20 cellular contexts compared by ENCODE assay signal in genomic region chr3:113222412-113223086, GRCh38. TPM values are rescaled to one million over a fixed set of nuclear protein-coding genes. Genes with fewer than 3 reads are reported as not detected.
DNase-seq lines count a peak whose midpoint lies in the region; ATAC-seq, FAIRE-seq and TF ChIP-seq lines count a peak whose summit lies in the region.
"Had no signal": no experiment of that assay in that cellular context is flagged by ENCODE, and none has a peak within 500 bp of the region (broad histone marks: within the 10 kb centered on the region; RNA-seq: fewer than 3 reads in every experiment).

No MANE protein-coding gene starts in this region.

- peaks cover 90% of the 10 kb centered on the region for H3K4me1 Mint-ChIP-seq in neural progenitor cell
- H3K4me1 Mint-ChIP-seq: T-helper 17 cell had no signal

- H3K27me3 ChIP-seq in K562 (ENCODE audit: control insufficient read depth in 2 of 2, insufficient read depth in 2 of 2, low read length in 2 of 2) (peaks cover 6 to 27% of the 10 kb centered on the region in 2 experiments; a peak in 3 of 5 replicates), neural progenitor cell (no peaks in the 10 kb centered on the region)
- H3K27me3 ChIP-seq: adrenal gland had no signal

- no peaks in the 10 kb centered on the region for H3K9me3 Mint-ChIP-seq in neural progenitor cell

- 0% methylated on average over 10 of the region's 11 CpGs for WGBS in K562 (ENCODE audit: insufficient coverage, low coverage, missing lambda C conversion rate)

- DNase-seq in DMS79 treated with DMSO at 0.1 percent for 48 hours (lab: John Stamatoyannopoulos, UW) (peak; percentile 63), NCI-H1105 (lab: John Stamatoyannopoulos, UW) (peak; percentile 64), K562 (ENCODE audit: extremely low read depth in 1 of 4, low spot score in 3 of 4) (no peak), neural progenitor cell (ENCODE audit: low spot score) (no peak), inferior parietal cortex (ENCODE audit: extremely low spot score) (no peak)
- DNase-seq: activated CD4-positive, alpha-beta T cell treated with anti-CD3 and anti-CD28 coated beads, Interleukin-2, amount 50 U/mL, for 1 hour; activated T-cell treated with anti-CD3 and anti-CD28 coated beads, Interleukin-2, amount 50 U/mL, for 48 hours; adrenal gland; CD4-positive, CD25-positive, alpha-beta regulatory T cell; GF-D8; GOT3; hypothalamus; Karpas-422; NCI-H226; small intestine; T-helper 17 cell had no signal

- H3K27me3 Mint-ChIP-seq in neural progenitor cell (ENCODE audit: insufficient read depth, low read depth), result peaks cover 3% of the 10 kb centered on the region

- no peak for TF ChIP-seq EP300 in K562 (IDR thresholded peaks at IDR 0.05; ENCODE audit: low read length)

- ATAC-seq in K562 (no peak), HG03354 (IDR thresholded peaks at IDR 0.05; ENCODE audit: poor library complexity, severe bottlenecking, unreplicated experiment) (no peak), HG02938 (IDR thresholded peaks at IDR 0.05; ENCODE audit: unreplicated experiment) (no peak), GM21390 (IDR thresholded peaks at IDR 0.05; ENCODE audit: unreplicated experiment) (no peak)
- ATAC-seq: T-helper 17 cell had no signal

- CTCF ChIA-PET in K562 (lab: Yijun Ruan, JAX; ENCODE audit: low intra/inter-chr PET ratio), result no interaction called here

- H3K79me2 ChIP-seq in K562 (ENCODE audit: control insufficient read depth, insufficient read depth, low read length), result no peaks in the 10 kb centered on the region
- H3K79me2 ChIP-seq in neural progenitor cell (ENCODE audit: low read depth), result peaks cover 66% of the 10 kb centered on the region

- no peak overlapping the region for H3K27ac ChIP-seq in K562 (ENCODE audit: extremely low read depth, low read depth, low read length)
- H3K27ac ChIP-seq in neural progenitor cell, result no peak overlapping the region
- H3K27ac ChIP-seq: neutrophil had no signal

- H3K4me3 ChIP-seq in K562, result no peak overlapping the region
- no peak overlapping the region for H3K4me3 ChIP-seq in neural progenitor cell
- H3K4me3 ChIP-seq: adrenal gland had no signal

- H3K36me3 ChIP-seq in K562 (ENCODE audit: control insufficient read depth, insufficient read depth, low read length) (no peaks in the 10 kb centered on the region), neural progenitor cell (no peaks in the 10 kb centered on the region)
- H3K36me3 ChIP-seq: adrenal gland, neutrophil had no signal

- H3K4me2 ChIP-seq in K562 (ENCODE audit: insufficient read depth, low read length), result no peak overlapping the region
- H3K4me2 ChIP-seq in neural progenitor cell, result peak overlapping the region; percentile 6

- no peak for TF ChIP-seq RAD21 in K562 (CRISPR knock-in tag; conservative IDR thresholded peaks at IDR 0.05 in 1 of 2, IDR thresholded peaks at IDR 0.05 in 1 of 2)

- H4K20me1 ChIP-seq in K562 (replicated peaks; ENCODE audit: control insufficient read depth, insufficient read depth, low read length) (no peaks in the 10 kb centered on the region), neural progenitor cell (ENCODE audit: low read depth) (peaks cover 69% of the 10 kb centered on the region)

- H3K4me1 ChIP-seq in K562 (replicated peaks in 1 of 2; ENCODE audit: control insufficient read depth in 2 of 2, insufficient read depth in 2 of 2, low read length in 2 of 2) (no peaks in the 10 kb centered on the region; a peak in 1 of 5 replicates), neural progenitor cell (peaks cover 37% of the 10 kb centered on the region)
- H3K4me1 ChIP-seq: adrenal gland had no signal

- no peaks in the 10 kb centered on the region for H3K9me3 ChIP-seq in K562 (replicated peaks; ENCODE audit: control insufficient read depth, insufficient read depth, low read depth, low read length)
- H3K9me3 ChIP-seq in neural progenitor cell (ENCODE audit: low read depth), result no peaks in the 10 kb centered on the region
- H3K9me3 ChIP-seq: adrenal gland, neutrophil had no signal

- peak overlapping the region; percentile 87 for H3K27ac Mint-ChIP-seq in neural progenitor cell
- H3K27ac Mint-ChIP-seq: CD4-positive, CD25-positive, alpha-beta regulatory T cell; T-helper 17 cell had no signal

- TF ChIP-seq CTCF in K562 (IDR thresholded peaks at IDR 0.05 in 2 of 3, conservative IDR thresholded peaks at IDR 0.05 in 1 of 3; ENCODE audit: insufficient read depth in 2 of 3, low read depth in 1 of 3, low read length in 3 of 3), result no peak
- TF ChIP-seq CTCF in neural progenitor cell (IDR thresholded peaks at IDR 0.05), result no peak

- POLR2A ChIA-PET in K562 (lab: Yijun Ruan, JAX), result no interaction called here

- in situ Hi-C loops in K562 (cut with MboI), result no loop called here

- H2AFZ ChIP-seq in K562 (ENCODE audit: low read depth, low read length), result no peak overlapping the region
- H2AFZ ChIP-seq in neural progenitor cell (replicated peaks), result no peak overlapping the region

- H3F3A ChIP-seq in neural progenitor cell (ENCODE audit: low read depth), result peaks cover 4% of the 10 kb centered on the region

- TF ChIP-seq POLR2A in K562 (conservative IDR thresholded peaks at IDR 0.05), result no peak

- peaks cover 68% of the 10 kb centered on the region for H3K36me3 Mint-ChIP-seq in neural progenitor cell
- H3K36me3 Mint-ChIP-seq: CD4-positive, CD25-positive, alpha-beta regulatory T cell had no signal

- FAIRE-seq in K562 (lab: Jason Lieb, UNC), result no peak
- FAIRE-seq: small intestine had no signal

- intact Hi-C loops in K562 (cut with micrococcal nuclease), result no loop called here

- H3K9ac ChIP-seq in K562 (ENCODE audit: insufficient read depth in 1 of 2, low read depth in 2 of 2, low read length in 2 of 2), result no peak overlapping the region
- H3K9ac ChIP-seq in neural progenitor cell, result no peak overlapping the region

- BruUV-seq in K562 (replicated peaks; lab: Mats Ljungman, UMichigan), result no TSS peak

- no peaks in the 10 kb centered on the region for H3K9me1 ChIP-seq in K562 (ENCODE audit: control insufficient read depth, insufficient read depth, low read length)

- H3K4me3 Mint-ChIP-seq in neural progenitor cell, result peak overlapping the region; percentile 22
- H3K4me3 Mint-ChIP-seq: CD4-positive, CD25-positive, alpha-beta regulatory T cell; T-helper 17 cell had no signal

TF ChIP-seq in K562, 482 proteins besides CTCF, POLR2A, EP300 and RAD21:
- TF ChIP-seq ZNF197 (CRISPR knock-in tag; IDR thresholded peaks at IDR 0.05; ENCODE audit: low read depth) (no peak), NFIC (IDR thresholded peaks at IDR 0.05) (peak; percentile 32; the same call in 1 of the 2 replicates)

RNA-seq across cellular contexts. Expression of gene BOC, which starts 11.2 kb away (rescaled TPM):
- not detected in 2 replicates for total RNA-seq in K562 (2011; cell fraction: chromatin; rRNA removed; ENCODE audit: low replicate concordance)
- not detected in 2 replicates for total RNA-seq in K562 (2011; cell fraction: nucleolus; rRNA removed)
- total RNA-seq in K562 (2011; cell fraction: nucleoplasm; rRNA removed), result not detected in 2 replicates
- total RNA-seq in K562 (2014; rRNA removed) (not detected in 2 replicates), K562 (2014; rRNA removed; fragmentation: Illumina TruSeq; extraction: Trizol) (not detected in 2 replicates), K562 (2015; rRNA removed; fragmentation: Illumina TruSeq; extraction: Trizol) (not detected in 2 replicates), K562 (2021) (not detected in 2 replicates), neural progenitor cell (ENCODE audit: low replicate concordance) (35.2 and 57.3 TPM in 2 replicates)
- polyA plus RNA-seq in K562 (2011; rRNA removed) (not detected in 2 replicates), K562 (2014; fragmentation: Illumina TruSeq; extraction: Trizol) (not detected in 2 replicates), K562 (2014; fragmentation: Nextera tagmentation; extraction: Ambion mirVana) (not detected), K562 (2014; rRNA removed) (not detected in 2 replicates)
- not detected in 2 replicates for polyA plus RNA-seq in K562 (2011; cell fraction: cytosol; rRNA removed)
- polyA plus RNA-seq in K562 (2011; cell fraction: nucleus; rRNA removed), result not detected in 2 replicates
- polyA plus RNA-seq in K562 (2012), result not detected in 2 replicates
- polyA minus RNA-seq in K562 (2011; rRNA and poly(A)+ RNA removed), result 0.12 TPM in 1 of 2 replicates, not detected in the other
- not detected in 2 replicates for polyA minus RNA-seq in K562 (2011; cell fraction: cytosol; rRNA and poly(A)+ RNA removed)
- not detected in 2 replicates for polyA minus RNA-seq in K562 (2011; cell fraction: nucleus; rRNA and poly(A)+ RNA removed)
- total RNA-seq: CD4-positive, CD25-positive, alpha-beta regulatory T cell; T-helper 17 cell had no signal
- polyA plus RNA-seq: CD4-positive, CD25-positive, alpha-beta regulatory T cell had no signal

Comparison
In these comparisons a context has a peak if more than half of its experiments do, and no peak if none do; other contexts are left out.
1. DNase-seq: peak in DMS79 treated with DMSO at 0.1 percent for 48 hours (single experiment) and NCI-H1105 (single experiment); none in K562 (0 of 4), neural progenitor cell (single experiment) and inferior parietal cortex (single experiment).
2. RNA of gene BOC, which starts 11.2 kb away (total RNA-seq): 35.2 to 57.3 TPM in neural progenitor cell; not detected in K562; every median in the first group is over 10 times any median in the second.